In genomic region chr17:22718689-22719088, GRCh38 we compare ENCODE assay signal across 8 cellular contexts.
"Had no signal": no experiment of that assay in that cellular context is flagged by ENCODE, and none has a peak within 500 bp of the region (broad histone marks: within the 10 kb centered on the region; RNA-seq: fewer than 3 reads in every experiment).

No MANE protein-coding gene starts in this region.

- DNase-seq: GDM1, GF-D8 had no signal

- H3K4me3 ChIP-seq: GM12878 had no signal

- ATAC-seq: GM12878 had no signal

- FAIRE-seq: G401.6, GM12878, GM12891, GM12892, GM18507, GM19239 had no signal
